In genomic region chr7:26188291-26188999, GRCh38 we compare ENCODE assay signal across 9 cellular contexts. TPM values are rescaled to one million over a fixed set of nuclear protein-coding genes. Genes with fewer than 3 reads are reported as not detected.
A peak's percentile ranks its signal among the peaks of the same experiment; 100 is the strongest.
DNase-seq lines count a peak whose midpoint lies in the region; ATAC-seq, FAIRE-seq and TF ChIP-seq lines count a peak whose summit lies in the region.
"Had no signal": no experiment of that assay in that cellular context is flagged by ENCODE, and none has a peak within 500 bp of the region (broad histone marks: within the 10 kb centered on the region; RNA-seq: fewer than 3 reads in every experiment).

No MANE protein-coding gene starts in this region.

- H3K27ac ChIP-seq in mesendoderm (ENCODE audit: low read depth, low read length) = no peak overlapping the region

- no peak overlapping the region for H3K23ac ChIP-seq in mesendoderm (ENCODE audit: low read length)

- no peak overlapping the region for H3K9ac ChIP-seq in mesendoderm (ENCODE audit: low read length)

- no peaks in the 10 kb centered on the region for H3K27me3 ChIP-seq in mesendoderm (ENCODE audit: insufficient read depth, low read length, poor library complexity)

- no peak overlapping the region for H3K4me2 ChIP-seq in mesendoderm (ENCODE audit: low read length)

- no CpG with 5 or more reads among the region's 8 CpGs for WGBS in mesendoderm (ENCODE audit: extremely low coverage, insufficient coverage, low lambda C conversion rate)

- no peak overlapping the region for H2BK5ac ChIP-seq in mesendoderm (ENCODE audit: low read length)

- DNase-seq in DMS 273 treated with DMSO at 0.1 percent for 48 hours (lab: John Stamatoyannopoulos, UW) (peak; percentile 51), H54 (ENCODE audit: insufficient read length, low spot score) (no peak), T-helper 17 cell (no peak), mesendoderm (peak; percentile 55), epidermal melanocyte (ENCODE audit: insufficient read length, low spot score) (no peak), NCI-H187 treated with DMSO at 0.1 percent for 48 hours (lab: John Stamatoyannopoulos, UW) (no peak)
- DNase-seq: kidney had no signal

- peak overlapping the region; percentile 72 for H3K4me3 Mint-ChIP-seq in T-helper 17 cell

- no peak overlapping the region for H3K4me3 ChIP-seq in mesendoderm (ENCODE audit: low read length)

- H3K36me3 ChIP-seq in mesendoderm (ENCODE audit: control insufficient read depth, insufficient read depth, low read length) = peaks cover 16% of the 10 kb centered on the region

- no peaks in the 10 kb centered on the region for H3K9me3 ChIP-seq in T-helper 17 cell (ENCODE audit: control insufficient read depth, low read length, poor library complexity, severe bottlenecking)

- no peak overlapping the region for H4K8ac ChIP-seq in mesendoderm (ENCODE audit: low read depth, low read length)

- no peak for TF ChIP-seq POLR2A in H54 (IDR thresholded peaks at IDR 0.05; ENCODE audit: low read depth, low read length)

- H2AK5ac ChIP-seq in mesendoderm (ENCODE audit: low read length) = no peak overlapping the region

- no peak overlapping the region for H3K18ac ChIP-seq in mesendoderm (ENCODE audit: low read length)

- H3K56ac ChIP-seq in mesendoderm (ENCODE audit: low read length) = no peak overlapping the region

- H3K27me3 Mint-ChIP-seq in T-helper 17 cell = no peaks in the 10 kb centered on the region

- H2BK15ac ChIP-seq in mesendoderm (replicated peaks; ENCODE audit: low read depth) = no peak overlapping the region

- H3K36me3 Mint-ChIP-seq in T-helper 17 cell (ENCODE audit: low read depth) = peaks cover 13% of the 10 kb centered on the region

- H4K5ac ChIP-seq in mesendoderm (ENCODE audit: low read length) = no peak overlapping the region

- H2BK120ac ChIP-seq in mesendoderm (ENCODE audit: low read depth, low read length) = no peak overlapping the region

- ATAC-seq in T-helper 17 cell (peak; percentile 13), GM18873 (IDR thresholded peaks at IDR 0.05; ENCODE audit: low FRiP score, unreplicated experiment) (no peak)

- H3K4ac ChIP-seq in mesendoderm (ENCODE audit: low read depth, low read length) = no peak overlapping the region

- H3K27ac Mint-ChIP-seq in T-helper 17 cell = peak overlapping the region; percentile 99

- FAIRE-seq in H54 (lab: Jason Lieb, UNC) = peak; percentile 15
- FAIRE-seq: endometrium, kidney had no signal

- H3K4me1 ChIP-seq in mesendoderm (ENCODE audit: control insufficient read depth, low read depth, low read length) = no peaks in the 10 kb centered on the region

- H3K79me1 ChIP-seq in mesendoderm (ENCODE audit: low read length) = no peaks in the 10 kb centered on the region

- peaks cover 20% of the 10 kb centered on the region for H3K79me2 ChIP-seq in mesendoderm (ENCODE audit: control insufficient read depth, insufficient read depth, low read length)

- H3K4me1 Mint-ChIP-seq in T-helper 17 cell = peaks cover 54% of the 10 kb centered on the region

RNA-seq across cellular contexts. Expression of gene HNRNPA2B1, which starts 12.1 kb away (rescaled TPM):
- 100 to 1,000 TPM; 392 to 399 TPM for total RNA-seq in T-helper 17 cell
- 937 TPM for polyA plus RNA-seq in mesendoderm (2013, experiment 1 of 2)
- polyA plus RNA-seq in mesendoderm (2013, experiment 2 of 2) = 922 TPM

RNA-seq across cellular contexts. Expression of gene CBX3, which starts 13.1 kb away (rescaled TPM):
- 100 to 1,000 TPM in 1 of 2 donors, 10 to 100 TPM in 1; 98.3 to 102 TPM for total RNA-seq in T-helper 17 cell
- polyA plus RNA-seq in mesendoderm (2013, experiment 1 of 2) = 207 TPM
- polyA plus RNA-seq in mesendoderm (2013, experiment 2 of 2) = 206 TPM

RNA-seq across cellular contexts. Expression of gene NFE2L3, which starts 36.4 kb away (rescaled TPM):
- total RNA-seq in T-helper 17 cell = 1 to 10 TPM; 3.9 to 4.3 TPM
- 34.7 TPM for polyA plus RNA-seq in mesendoderm (2013, experiment 1 of 2)
- 36.5 TPM for polyA plus RNA-seq in mesendoderm (2013, experiment 2 of 2)

Comparison
In these comparisons a context has a peak if more than half of its experiments do, and no peak if none do; other contexts are left out.
1. DNase-seq: peak in DMS 273 treated with DMSO at 0.1 percent for 48 hours (single experiment) and mesendoderm (single experiment); none in H54 (single experiment), T-helper 17 cell (0 of 3), epidermal melanocyte (single experiment) and NCI-H187 treated with DMSO at 0.1 percent for 48 hours (single experiment).